ENCODE assay signal across 27 cellular contexts in genomic region chr4:5760936-5761480, GRCh38. TPM values are rescaled to one million over a fixed set of nuclear protein-coding genes. Genes with fewer than 3 reads are reported as not detected.
DNase-seq lines count a peak whose midpoint lies in the region; ATAC-seq and TF ChIP-seq lines count a peak whose summit lies in the region.
"Had no signal": no experiment of that assay in that cellular context is flagged by ENCODE, and none has a peak within 500 bp of the region (broad histone marks: within the 10 kb centered on the region; RNA-seq: fewer than 3 reads in every experiment).

No MANE protein-coding gene starts in this region.

- no peaks in the 10 kb centered on the region for H4K20me1 ChIP-seq in H9 (ENCODE audit: control insufficient read depth, insufficient read depth, insufficient read length)

- H3K4me1 Mint-ChIP-seq in H9 = peaks cover 15 to 17% of the 10 kb centered on the region in 2 experiments
- no peaks in the 10 kb centered on the region for H3K4me1 Mint-ChIP-seq in neural crest cell

- no peak overlapping the region for H3K4me2 ChIP-seq in H9 (ENCODE audit: insufficient read depth, insufficient read length, low read length)
- H3K4me2 ChIP-seq: A549, PC-9 had no signal

- H3K4me3 Mint-ChIP-seq in H9 (no peak overlapping the region), neural crest cell (no peak overlapping the region)
- H3K4me3 Mint-ChIP-seq: CD8-positive, alpha-beta T cell had no signal

- no peak overlapping the region for H2AFZ ChIP-seq in H9 (ENCODE audit: low read length)
- H2AFZ ChIP-seq: PC-9 had no signal

- no peaks in the 10 kb centered on the region for H3K23me2 ChIP-seq in H9 (ENCODE audit: insufficient read length, low read depth, low read length, poor library complexity, severe bottlenecking)

- POLR2A ChIA-PET in RWPE1 (lab: Yijun Ruan, JAX; ENCODE audit: low non-redundant PET) = interaction anchor here (0.6 kb wide), 1 partner anchor 13 kb away, joined by 3 read pairs; no protein-coding TSS in a partner anchor

- no peak overlapping the region for H3K56ac ChIP-seq in H9 (ENCODE audit: insufficient read length, low read depth, low read length)

- no peak overlapping the region for H3K4ac ChIP-seq in H9 (ENCODE audit: low read depth, low read length)

- H3K18ac ChIP-seq in H9 (ENCODE audit: insufficient read length, low read depth, low read length) = no peak overlapping the region

- H3K4me3 ChIP-seq in thyroid gland (replicated peaks in 1 of 3) (no peak overlapping the region), mucosa of descending colon (no peak overlapping the region)
- H3K4me3 ChIP-seq: A549, PC-9 had no signal

- TF ChIP-seq POLR2A in thyroid gland (IDR thresholded peaks at IDR 0.05) = no peak

- H3K27me3 ChIP-seq in H9 (ENCODE audit: insufficient read depth, low read length) = no peaks in the 10 kb centered on the region
- no peaks in the 10 kb centered on the region for H3K27me3 ChIP-seq in foreskin keratinocyte
- H3K27me3 ChIP-seq in thyroid gland = no peaks in the 10 kb centered on the region

- H4K8ac ChIP-seq in H9 (replicated peaks; ENCODE audit: insufficient read length, low read depth, low read length) = no peak overlapping the region

- TF ChIP-seq CTCF in H9 (conservative IDR thresholded peaks at IDR 0.05) (no peak), RWPE1 (conservative IDR thresholded peaks at IDR 0.05; ENCODE audit: low read depth) (no peak), foreskin keratinocyte (conservative IDR thresholded peaks at IDR 0.05) (no peak), neural crest cell (conservative IDR thresholded peaks at IDR 0.05) (no peak), thyroid gland (IDR thresholded peaks at IDR 0.05) (no peak), mucosa of descending colon (IDR thresholded peaks at IDR 0.05) (no peak)

- H3K14ac ChIP-seq in H9 (ENCODE audit: insufficient read depth, low read length) = no peak overlapping the region; the same call in none of the 2 replicates

- no peaks in the 10 kb centered on the region for H3K79me1 ChIP-seq in H9 (ENCODE audit: insufficient read depth, low read depth, low read length, poor library complexity, severe bottlenecking)

- H3K9me3 ChIP-seq in H9 (ENCODE audit: control insufficient read depth, low read depth, low read length) (no peaks in the 10 kb centered on the region), thyroid gland (no peaks in the 10 kb centered on the region), mucosa of descending colon (no peaks in the 10 kb centered on the region)
- H3K9me3 ChIP-seq: A549, Caco-2 had no signal

- H2BK15ac ChIP-seq in H9 (ENCODE audit: low read depth, low read length) = no peak overlapping the region

- H3K27ac ChIP-seq in H9 (ENCODE audit: insufficient read length, low read depth, low read length) (no peak overlapping the region), RWPE1 (peak overlapping the region; percentile 94), foreskin keratinocyte (peak overlapping the region; percentile 55), thyroid gland (no peak overlapping the region)
- H3K27ac ChIP-seq: A549, C4-2B, HL-60, PC-9 had no signal

- H3K36me3 Mint-ChIP-seq in H9 (ENCODE audit: insufficient read depth in 1 of 3, low read depth in 3 of 3) (peaks cover 10 to 20% (median 19%) of the 10 kb centered on the region in 3 experiments), neural crest cell (ENCODE audit: low read depth) (peaks cover 10% of the 10 kb centered on the region)
- H3K36me3 Mint-ChIP-seq: CD8-positive, alpha-beta T cell had no signal

- no peak overlapping the region for H2BK12ac ChIP-seq in H9 (ENCODE audit: insufficient read length, low read depth, low read length)

- H3K9ac ChIP-seq in H9 (ENCODE audit: extremely low read depth, insufficient read length, low read length) = no peak overlapping the region

- no peaks in the 10 kb centered on the region for H3K4me1 ChIP-seq in H9 (ENCODE audit: insufficient read depth, low read length)
- peaks cover 34% of the 10 kb centered on the region for H3K4me1 ChIP-seq in foreskin keratinocyte
- H3K4me1 ChIP-seq in thyroid gland = no peaks in the 10 kb centered on the region
- H3K4me1 ChIP-seq in mucosa of descending colon (ENCODE audit: low read depth) = no peaks in the 10 kb centered on the region
- H3K4me1 ChIP-seq: Caco-2 had no signal

- H3K27me3 Mint-ChIP-seq in H9 (ENCODE audit: low read depth) (no peaks in the 10 kb centered on the region), neural crest cell (ENCODE audit: low read depth) (no peaks in the 10 kb centered on the region)

- no peak overlapping the region for H2BK20ac ChIP-seq in H9 (ENCODE audit: low read depth, low read length, poor library complexity, severe bottlenecking)

- no peak overlapping the region for H2AK5ac ChIP-seq in H9 (ENCODE audit: insufficient read length, low read length)

- H4K91ac ChIP-seq in H9 (ENCODE audit: insufficient read length, low read depth, low read length) = no peak overlapping the region

- ATAC-seq in foreskin keratinocyte = no peak
- no peak for ATAC-seq in mucosa of descending colon
- ATAC-seq: A549; CD8-positive, alpha-beta T cell had no signal

- no peak overlapping the region for H3T11ph ChIP-seq in H9 (ENCODE audit: low read length)

- no peak overlapping the region for H4K5ac ChIP-seq in H9 (ENCODE audit: insufficient read length, low read depth, low read length)

- H3K36me3 ChIP-seq in thyroid gland (peaks cover 5 to 11% of the 10 kb centered on the region in 2 donors), mucosa of descending colon (ENCODE audit: low read depth) (no peaks in the 10 kb centered on the region)

- no peaks in the 10 kb centered on the region for H3K79me2 ChIP-seq in H9 (ENCODE audit: insufficient read depth, low read length)

- CTCF ChIA-PET in RWPE1 (lab: Yijun Ruan, JAX) = no interaction called here

- intact Hi-C loops in thyroid gland (cut with DNase I) = no loop called here
- intact Hi-C loops in mucosa of descending colon (cut with DNase I, micrococcal nuclease) = no loop called here

- H3K9me3 Mint-ChIP-seq in H9 (no peaks in the 10 kb centered on the region), neural crest cell (no peaks in the 10 kb centered on the region)

- no peak overlapping the region for H3K23ac ChIP-seq in H9 (ENCODE audit: insufficient read length, low read depth, low read length)

- no CpG with 5 or more reads among the region's 9 CpGs for WGBS in H9 (ENCODE audit: extremely low coverage, insufficient read length, low lambda C conversion rate)
- 96% methylated on average over 9 of the region's 9 CpGs for WGBS in thyroid gland, 2 donors

- DNase-seq in H9 = peak; percentile 10
- DNase-seq in RWPE1 (ENCODE audit: low spot score) = no peak
- no peak for DNase-seq in foreskin keratinocyte
- no peak for DNase-seq in neural crest cell (ENCODE audit: low read depth, low spot score)
- no peak for DNase-seq in thyroid gland
- no peak for DNase-seq in mucosa of descending colon
- DNase-seq in NCI-H1105 (lab: John Stamatoyannopoulos, UW) = no peak
- DNase-seq in SW 1271 (lab: John Stamatoyannopoulos, UW) = no peak
- DNase-seq: Caco-2; CD8-positive, alpha-beta T cell; GOT3; HCEC 1CT; Kasumi-1; MV-4-11; NCI-H1105 treated with DMSO at 0.1 percent for 48 hours; NCI-H146; NCI-H1930; NCI-H2107; NCI-H446; NCI-H526; NCI-H82; NK-92 treated with Interleukin-12 subunit alpha and Interleukin-12 subunit beta, amount 100 ng/mL, for 24 hours; PC-9; SHP77 had no signal

- no peak overlapping the region for H2BK120ac ChIP-seq in H9 (ENCODE audit: low read depth, low read length, poor library complexity, severe bottlenecking)

- H3K27ac Mint-ChIP-seq in H9 (no peak overlapping the region), neural crest cell (ENCODE audit: unreplicated experiment) (peak overlapping the region; percentile 43)
- H3K27ac Mint-ChIP-seq: CD8-positive, alpha-beta T cell had no signal

- no peak overlapping the region for H2BK5ac ChIP-seq in H9 (ENCODE audit: insufficient read length, low read length)

RNA-seq across cellular contexts. Expression of gene EVC, which starts 50.0 kb away (rescaled TPM):
- total RNA-seq in H9 (2021) (9.7 and 10.1 TPM in 2 replicates), foreskin keratinocyte (26.3 and 33.4 TPM in 2 replicates), neural crest cell (24.4 and 26.1 TPM in 2 replicates), thyroid gland (10 to 100 TPM; 21.4 to 43.6 (median 38.6) TPM), mucosa of descending colon (10 to 100 TPM in 1 of 3 donors, 1 to 10 TPM in 2; 1.9 to 24.2 (median 4.6) TPM)
- 5.5 and 6.0 TPM in 2 replicates for polyA plus RNA-seq in foreskin keratinocyte
- total RNA-seq: Caco-2 had no signal

RNA-seq across cellular contexts. Expression of gene EVC2, which starts 52.6 kb away (rescaled TPM):
- 7.1 and 7.8 TPM in 2 replicates for total RNA-seq in H9 (2021)
- total RNA-seq in foreskin keratinocyte = 7.5 TPM in 2 replicates
- polyA plus RNA-seq in foreskin keratinocyte = 2.7 and 3.1 TPM in 2 replicates
- total RNA-seq in neural crest cell = 6.4 and 7.2 TPM in 2 replicates
- 10 to 100 TPM; 15.7 to 24.5 (median 17.2) TPM for total RNA-seq in thyroid gland
- 1 to 10 TPM in 2 of 3 donors, under 1 TPM in 1; 0.64 to 6.5 (median 1.1) TPM for total RNA-seq in mucosa of descending colon
- total RNA-seq: Caco-2 had no signal

Comparison
In these comparisons a context has a peak if more than half of its experiments do, and no peak if none do; other contexts are left out.
1. H3K27ac ChIP-seq: peak in RWPE1 (single experiment) and foreskin keratinocyte (single experiment); none in H9 (single experiment) and thyroid gland (0 of 3).